11 cellular contexts compared by ENCODE assay signal in genomic region chr3:21330293-21330692, GRCh38.
A peak's percentile ranks its signal among the peaks of the same experiment; 100 is the strongest.
DNase-seq lines count a peak whose midpoint lies in the region; ATAC-seq, FAIRE-seq and TF ChIP-seq lines count a peak whose summit lies in the region.
"Had no signal": no experiment of that assay in that cellular context is flagged by ENCODE, and none has a peak within 500 bp of the region (broad histone marks: within the 10 kb centered on the region; RNA-seq: fewer than 3 reads in every experiment).

No MANE protein-coding gene starts in this region.

- no peaks in the 10 kb centered on the region for H3K4me1 ChIP-seq in CD4-positive, alpha-beta memory T cell (ENCODE audit: insufficient read depth, low read length)
- no peaks in the 10 kb centered on the region for H3K4me1 ChIP-seq in endothelial cell of umbilical vein (ENCODE audit: control insufficient read depth, extremely low read depth, insufficient read depth, low read length)

- no peaks in the 10 kb centered on the region for H3K9me1 ChIP-seq in endothelial cell of umbilical vein (replicated peaks; ENCODE audit: control insufficient read depth, extremely low read depth, insufficient read depth, low read length)

- H3K27ac ChIP-seq in CD4-positive, alpha-beta memory T cell (ENCODE audit: low read depth, low read length) = no peak overlapping the region
- no peak overlapping the region for H3K27ac ChIP-seq in endothelial cell of umbilical vein (ENCODE audit: insufficient read depth, low read depth, low read length)

- no peak for TF ChIP-seq POLR2A in endothelial cell of umbilical vein (IDR thresholded peaks at IDR 0.05; ENCODE audit: low read depth, low read length)

- H4K20me1 ChIP-seq in endothelial cell of umbilical vein (replicated peaks; ENCODE audit: control insufficient read depth, extremely low read depth, insufficient read depth, low read length) = no peaks in the 10 kb centered on the region

- no peak for TF ChIP-seq CTCF in endothelial cell of umbilical vein (IDR thresholded peaks at IDR 0.05; ENCODE audit: extremely low read depth in 1 of 2, insufficient read depth in 1 of 2, low read depth in 1 of 2, low read length in 2 of 2)

- intact Hi-C loops in CD4-positive, alpha-beta memory T cell (cut with micrococcal nuclease) = no loop called here
- intact Hi-C loops in endothelial cell of umbilical vein (cut with micrococcal nuclease) = no loop called here

- H3K9me3 ChIP-seq in CD4-positive, alpha-beta memory T cell (ENCODE audit: control insufficient read depth in 1 of 2, low read length in 2 of 2) = no peaks in the 10 kb centered on the region
- no peaks in the 10 kb centered on the region for H3K9me3 ChIP-seq in endothelial cell of umbilical vein (replicated peaks; ENCODE audit: control insufficient read depth, insufficient read depth, low read length)

- no TSS peak for BruUV-seq in endothelial cell of umbilical vein (replicated peaks; lab: Mats Ljungman, UMichigan)

- H3K36me3 Mint-ChIP-seq in CD4-positive, alpha-beta memory T cell = no peaks in the 10 kb centered on the region

- POLR2A ChIA-PET in CD4-positive, alpha-beta memory T cell (lab: Charles Lee; ENCODE audit: partially characterized antibody) = no interaction called here
- POLR2A ChIA-PET in endothelial cell of umbilical vein (lab: Charles Lee) = no interaction called here
- POLR2A ChIA-PET in HEK293T (lab: Yijun Ruan, JAX) = no interaction called here

- peak overlapping the region; percentile 35 for H2AFZ ChIP-seq in endothelial cell of umbilical vein (ENCODE audit: low read depth, low read length)

- FAIRE-seq in endothelial cell of umbilical vein (lab: Jason Lieb, UNC) = no peak
- FAIRE-seq: G401.6 had no signal

- dilution Hi-C loops in endothelial cell of umbilical vein (cut with MboI; ENCODE audit: extremely low pct_ligation_motif_present, low sequenced_read_pairs) = no loop called here

- no peak for DNase-seq in CD4-positive, alpha-beta memory T cell
- DNase-seq in endothelial cell of umbilical vein (ENCODE audit: low read depth, low spot score) = no peak
- no peak for DNase-seq in HEK293T (ENCODE audit: extremely low spot score)
- no peak for DNase-seq in germinal center (ENCODE audit: low spot score)
- no peak for DNase-seq in NCI-H446 (lab: John Stamatoyannopoulos, UW)
- DNase-seq in DMS79 (lab: John Stamatoyannopoulos, UW) = no peak
- DNase-seq: activated T-cell treated with anti-CD3 and anti-CD28 coated beads, Interleukin-2, amount 50 U/mL, for 48 hours; NCI-H2107 had no signal

- H3K4me3 Mint-ChIP-seq in CD4-positive, alpha-beta memory T cell = peak overlapping the region in 7 of 8 donors; percentile 5 to 83 (median 65)

- H3K36me3 ChIP-seq in CD4-positive, alpha-beta memory T cell (ENCODE audit: insufficient read depth, low read length) = no peaks in the 10 kb centered on the region
- H3K36me3 ChIP-seq in endothelial cell of umbilical vein (ENCODE audit: control insufficient read depth in 2 of 2, extremely low read depth in 1 of 2, insufficient read depth in 2 of 2, low read length in 2 of 2) = no peaks in the 10 kb centered on the region

- H3K27ac Mint-ChIP-seq in CD4-positive, alpha-beta memory T cell = peak overlapping the region in 2 of 7 donors; percentile 43 to 80

- no peaks in the 10 kb centered on the region for H3K27me3 ChIP-seq in CD4-positive, alpha-beta memory T cell (ENCODE audit: insufficient read depth, low read length)
- H3K27me3 ChIP-seq in endothelial cell of umbilical vein (ENCODE audit: control insufficient read depth in 2 of 2, insufficient read depth in 2 of 2, low read length in 2 of 2) = no peaks in the 10 kb centered on the region

- CTCF ChIA-PET in CD4-positive, alpha-beta memory T cell (lab: Charles Lee; ENCODE audit: partially characterized antibody) = no interaction called here
- CTCF ChIA-PET in endothelial cell of umbilical vein (lab: Charles Lee) = no interaction called here
- CTCF ChIA-PET in HEK293T (lab: Yijun Ruan, JAX) = no interaction called here

- no peak overlapping the region for H3K4me3 ChIP-seq in CD4-positive, alpha-beta memory T cell (ENCODE audit: low read length in 2 of 2)
- H3K4me3 ChIP-seq in endothelial cell of umbilical vein (replicated peaks in 1 of 3; ENCODE audit: insufficient read depth in 1 of 3, low read depth in 1 of 3, low read length in 3 of 3) = no peak overlapping the region

- H3K9ac ChIP-seq in endothelial cell of umbilical vein (replicated peaks; ENCODE audit: extremely low read depth, insufficient read depth, low read length) = no peak overlapping the region

- no peak overlapping the region for H3K4me2 ChIP-seq in endothelial cell of umbilical vein (ENCODE audit: insufficient read depth, low read length)

- no peaks in the 10 kb centered on the region for H3K27me3 Mint-ChIP-seq in CD4-positive, alpha-beta memory T cell

- no peaks in the 10 kb centered on the region for H3K79me2 ChIP-seq in endothelial cell of umbilical vein (ENCODE audit: control insufficient read depth, insufficient read depth, low read length)

- ATAC-seq in GM21390 (IDR thresholded peaks at IDR 0.05; ENCODE audit: unreplicated experiment) (peak; percentile 95), HG03460 (IDR thresholded peaks at IDR 0.05; ENCODE audit: unreplicated experiment) (peak; percentile 93)

- H3K4me1 Mint-ChIP-seq in CD4-positive, alpha-beta memory T cell = peaks cover 0 to 10% (median 7%) of the 10 kb centered on the region in 4 donors

- peaks cover 0 to 10% (median 2%) of the 10 kb centered on the region in 8 donors for H3K9me3 Mint-ChIP-seq in CD4-positive, alpha-beta memory T cell

TF ChIP-seq in endothelial cell of umbilical vein, 7 proteins besides CTCF, POLR2A, EP300 and RAD21:
- no peak for TF ChIP-seq FOS (IDR thresholded peaks at IDR 0.05; ENCODE audit: borderline replicate concordance, insufficient read depth, low read length)
- no peak for TF ChIP-seq POLR2AphosphoS5 (IDR thresholded peaks at IDR 0.05; ENCODE audit: insufficient read depth, low read depth, low read length)
- TF ChIP-seq MAX (IDR thresholded peaks at IDR 0.05; ENCODE audit: insufficient read depth, insufficient read length) = no peak
- no peak for TF ChIP-seq MYC (IDR thresholded peaks at IDR 0.05; ENCODE audit: low read depth, low read length)
- no peak for TF ChIP-seq EZH2 (IDR thresholded peaks at IDR 0.05; ENCODE audit: borderline replicate concordance, low read depth, low read length, severe bottlenecking)
- TF ChIP-seq GATA2 (IDR thresholded peaks at IDR 0.05; ENCODE audit: insufficient read depth, insufficient read length, low read depth, low read length) = no peak
- TF ChIP-seq JUN (IDR thresholded peaks at IDR 0.05; ENCODE audit: borderline replicate concordance, insufficient read depth, insufficient read length, low read depth) = no peak

TF ChIP-seq in HEK293T, 16 proteins besides CTCF, POLR2A, EP300 and RAD21:
- TF ChIP-seq TARDBP (IDR thresholded peaks at IDR 0.05) (no peak), SP1 (IDR thresholded peaks at IDR 0.05) (no peak)
